Comparison of ENCODE assay signal across 1 cellular context in genomic region chr3:44338010-44338827, GRCh38.
A peak's percentile ranks its signal among the peaks of the same experiment; 100 is the strongest.
TF ChIP-seq lines count a peak whose summit lies in the region.

TCAIM (plus strand) TSS chr3:44338766; CDS start chr3:44354783, 16,017 bp downstream.

TF ChIP-seq in HepG2, 621 proteins besides CTCF, POLR2A, EP300 and RAD21 (continued from another document and continues in another):
- TF ChIP-seq ZNF790 (CRISPR knock-in tag; IDR thresholded peaks at IDR 0.05; ENCODE audit: borderline replicate concordance) (peak; percentile 68; the same call in 1 of the 2 replicates), ZNF746 (CRISPR knock-in tag; IDR thresholded peaks at IDR 0.05) (no peak), BRCA1 (CRISPR knock-in tag; IDR thresholded peaks at IDR 0.05) (no peak; the same call in none of the 2 replicates), ZFP41 (CRISPR knock-in tag; IDR thresholded peaks at IDR 0.05; ENCODE audit: borderline replicate concordance) (peak; percentile 98), HOXA3 (CRISPR knock-in tag; IDR thresholded peaks at IDR 0.05) (peak; percentile 82; the same call in 1 of the 2 replicates), GFI1 (CRISPR knock-in tag; IDR thresholded peaks at IDR 0.05; ENCODE audit: borderline replicate concordance) (peak; percentile 76), IKZF1 (IDR thresholded peaks at IDR 0.05) (no peak), ERF (CRISPR knock-in tag; IDR thresholded peaks at IDR 0.05) (peak; percentile 94; the same call in 1 of the 2 replicates), MTF1 (CRISPR knock-in tag; IDR thresholded peaks at IDR 0.05) (0 out of 2 replicates have a peak, but pooled peaks have one; percentile 33), MED13 (CRISPR knock-in tag; IDR thresholded peaks at IDR 0.05) (peak; percentile 79), TFE3 (CRISPR knock-in tag; IDR thresholded peaks at IDR 0.05) (peak; percentile 72; the same call in 1 of the 2 replicates), BCL6 (CRISPR knock-in tag; IDR thresholded peaks at IDR 0.05) (0 out of 2 replicates have a peak, but pooled peaks have one; percentile 51), ZNF484 (CRISPR knock-in tag; IDR thresholded peaks at IDR 0.05; ENCODE audit: borderline replicate concordance, low read depth) (no peak), ZNF431 (CRISPR knock-in tag; IDR thresholded peaks at IDR 0.05; ENCODE audit: borderline replicate concordance, low read depth) (peak; percentile 91; the same call in 1 of the 2 replicates), SOX6 (IDR thresholded peaks at IDR 0.05) (no peak), SOX6 (CRISPR knock-in tag; IDR thresholded peaks at IDR 0.05) (peak; percentile 82), CHD2 (IDR thresholded peaks at IDR 0.05; ENCODE audit: low read depth, low read length) (no peak), GATAD1 (CRISPR knock-in tag; IDR thresholded peaks at IDR 0.05) (peak; percentile 82), ZNF180 (CRISPR knock-in tag; IDR thresholded peaks at IDR 0.05; ENCODE audit: borderline replicate concordance, low read depth) (no peak), ZFP62 (CRISPR knock-in tag; IDR thresholded peaks at IDR 0.05) (no peak), TRAFD1 (CRISPR knock-in tag; IDR thresholded peaks at IDR 0.05; ENCODE audit: borderline replicate concordance) (no peak), ARID4A (CRISPR knock-in tag; IDR thresholded peaks at IDR 0.05; ENCODE audit: borderline replicate concordance) (peak; percentile 96), ZSCAN25 (CRISPR knock-in tag; IDR thresholded peaks at IDR 0.05) (peak; percentile 61; the same call in 1 of the 2 replicates), NR2F2 (IDR thresholded peaks at IDR 0.05; ENCODE audit: borderline replicate concordance, low read depth) (no peak; the same call in 1 of the 2 replicates), CENPX (CRISPR knock-in tag; IDR thresholded peaks at IDR 0.05) (no peak), RFX1 (IDR thresholded peaks at IDR 0.05) (no peak), STAT6 (CRISPR knock-in tag; IDR thresholded peaks at IDR 0.05; ENCODE audit: borderline replicate concordance) (no peak; the same call in 1 of the 2 replicates), MTERF4 (CRISPR knock-in tag; IDR thresholded peaks at IDR 0.05) (peak; percentile 82), POGK (CRISPR knock-in tag; conservative IDR thresholded peaks at IDR 0.05) (peak; percentile 98), SMARCC2 (IDR thresholded peaks at IDR 0.05) (no peak), ZNF274 (CRISPR knock-in tag; IDR thresholded peaks at IDR 0.05) (peak; percentile 99), ZNF597 (CRISPR knock-in tag; IDR thresholded peaks at IDR 0.05) (no peak)
- TF ChIP-seq, protein P1, sequence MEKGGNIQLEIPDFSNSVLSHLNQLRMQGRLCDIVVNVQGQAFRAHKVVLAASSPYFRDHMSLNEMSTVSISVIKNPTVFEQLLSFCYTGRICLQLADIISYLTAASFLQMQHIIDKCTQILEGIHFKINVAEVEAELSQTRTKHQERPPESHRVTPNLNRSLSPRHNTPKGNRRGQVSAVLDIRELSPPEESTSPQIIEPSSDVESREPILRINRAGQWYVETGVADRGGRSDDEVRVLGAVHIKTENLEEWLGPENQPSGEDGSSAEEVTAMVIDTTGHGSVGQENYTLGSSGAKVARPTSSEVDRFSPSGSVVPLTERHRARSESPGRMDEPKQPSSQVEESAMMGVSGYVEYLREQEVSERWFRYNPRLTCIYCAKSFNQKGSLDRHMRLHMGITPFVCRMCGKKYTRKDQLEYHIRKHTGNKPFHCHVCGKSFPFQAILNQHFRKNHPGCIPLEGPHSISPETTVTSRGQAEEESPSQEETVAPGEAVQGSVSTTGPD (CRISPR knock-in tag; IDR thresholded peaks at IDR 0.05): no peak; the same call in 1 of the 2 replicates
- TF ChIP-seq, protein P2, sequence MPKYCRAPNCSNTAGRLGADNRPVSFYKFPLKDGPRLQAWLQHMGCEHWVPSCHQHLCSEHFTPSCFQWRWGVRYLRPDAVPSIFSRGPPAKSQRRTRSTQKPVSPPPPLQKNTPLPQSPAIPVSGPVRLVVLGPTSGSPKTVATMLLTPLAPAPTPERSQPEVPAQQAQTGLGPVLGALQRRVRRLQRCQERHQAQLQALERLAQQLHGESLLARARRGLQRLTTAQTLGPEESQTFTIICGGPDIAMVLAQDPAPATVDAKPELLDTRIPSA (CRISPR knock-in tag; IDR thresholded peaks at IDR 0.05; ENCODE audit: borderline replicate concordance): peak; percentile 96; the same call in 1 of the 2 replicates
- TF ChIP-seq, protein P3, sequence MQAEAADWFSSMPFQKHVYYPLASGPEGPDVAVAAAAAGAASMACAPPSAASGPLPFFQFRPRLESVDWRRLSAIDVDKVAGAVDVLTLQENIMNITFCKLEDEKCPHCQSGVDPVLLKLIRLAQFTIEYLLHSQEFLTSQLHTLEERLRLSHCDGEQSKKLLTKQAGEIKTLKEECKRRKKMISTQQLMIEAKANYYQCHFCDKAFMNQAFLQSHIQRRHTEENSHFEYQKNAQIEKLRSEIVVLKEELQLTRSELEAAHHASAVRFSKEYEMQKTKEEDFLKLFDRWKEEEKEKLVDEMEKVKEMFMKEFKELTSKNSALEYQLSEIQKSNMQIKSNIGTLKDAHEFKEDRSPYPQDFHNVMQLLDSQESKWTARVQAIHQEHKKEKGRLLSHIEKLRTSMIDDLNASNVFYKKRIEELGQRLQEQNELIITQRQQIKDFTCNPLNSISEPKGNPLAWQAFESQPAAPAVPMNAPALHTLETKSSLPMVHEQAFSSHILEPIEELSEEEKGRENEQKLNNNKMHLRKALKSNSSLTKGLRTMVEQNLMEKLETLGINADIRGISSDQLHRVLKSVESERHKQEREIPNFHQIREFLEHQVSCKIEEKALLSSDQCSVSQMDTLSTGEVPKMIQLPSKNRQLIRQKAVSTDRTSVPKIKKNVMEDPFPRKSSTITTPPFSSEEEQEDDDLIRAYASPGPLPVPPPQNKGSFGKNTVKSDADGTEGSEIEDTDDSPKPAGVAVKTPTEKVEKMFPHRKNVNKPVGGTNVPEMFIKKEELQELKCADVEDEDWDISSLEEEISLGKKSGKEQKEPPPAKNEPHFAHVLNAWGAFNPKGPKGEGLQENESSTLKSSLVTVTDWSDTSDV (CRISPR knock-in tag; IDR thresholded peaks at IDR 0.05): peak; percentile 99
- TF ChIP-seq, protein P4, sequence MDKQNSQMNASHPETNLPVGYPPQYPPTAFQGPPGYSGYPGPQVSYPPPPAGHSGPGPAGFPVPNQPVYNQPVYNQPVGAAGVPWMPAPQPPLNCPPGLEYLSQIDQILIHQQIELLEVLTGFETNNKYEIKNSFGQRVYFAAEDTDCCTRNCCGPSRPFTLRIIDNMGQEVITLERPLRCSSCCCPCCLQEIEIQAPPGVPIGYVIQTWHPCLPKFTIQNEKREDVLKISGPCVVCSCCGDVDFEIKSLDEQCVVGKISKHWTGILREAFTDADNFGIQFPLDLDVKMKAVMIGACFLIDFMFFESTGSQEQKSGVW (CRISPR knock-in tag; IDR thresholded peaks at IDR 0.05; ENCODE audit: borderline replicate concordance): no peak; the same call in 1 of the 2 replicates
- TF ChIP-seq, protein P5, sequence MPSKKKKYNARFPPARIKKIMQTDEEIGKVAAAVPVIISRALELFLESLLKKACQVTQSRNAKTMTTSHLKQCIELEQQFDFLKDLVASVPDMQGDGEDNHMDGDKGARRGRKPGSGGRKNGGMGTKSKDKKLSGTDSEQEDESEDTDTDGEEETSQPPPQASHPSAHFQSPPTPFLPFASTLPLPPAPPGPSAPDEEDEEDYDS (CRISPR knock-in tag; IDR thresholded peaks at IDR 0.05): peak; percentile 84
